In the genomic region with DNA sequence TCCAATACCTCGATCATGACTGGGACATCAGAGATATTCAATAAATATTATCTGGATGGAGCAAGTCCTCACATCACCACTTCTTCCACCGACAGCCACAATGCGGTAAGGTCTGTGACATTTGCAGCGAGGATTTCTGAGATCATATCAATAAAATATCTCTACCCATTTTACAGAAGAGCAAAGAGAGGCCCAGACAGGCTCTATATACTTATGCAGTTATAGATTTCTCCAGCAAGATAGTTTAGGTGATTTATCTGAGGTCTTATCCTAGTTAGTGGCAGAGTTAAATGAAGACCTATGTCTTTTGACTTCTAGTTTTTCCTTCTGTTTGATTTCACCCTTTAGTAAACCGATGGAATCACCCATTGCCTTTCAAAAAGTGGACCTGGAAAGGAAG, we compare ENCODE assay signal across 2 cellular contexts.
TF ChIP-seq lines count a peak whose summit lies in the region.

No MANE protein-coding gene starts in this region.

TF ChIP-seq in GM23338, 12 proteins besides CTCF, POLR2A, EP300 and RAD21:
- TF ChIP-seq, protein P1, sequence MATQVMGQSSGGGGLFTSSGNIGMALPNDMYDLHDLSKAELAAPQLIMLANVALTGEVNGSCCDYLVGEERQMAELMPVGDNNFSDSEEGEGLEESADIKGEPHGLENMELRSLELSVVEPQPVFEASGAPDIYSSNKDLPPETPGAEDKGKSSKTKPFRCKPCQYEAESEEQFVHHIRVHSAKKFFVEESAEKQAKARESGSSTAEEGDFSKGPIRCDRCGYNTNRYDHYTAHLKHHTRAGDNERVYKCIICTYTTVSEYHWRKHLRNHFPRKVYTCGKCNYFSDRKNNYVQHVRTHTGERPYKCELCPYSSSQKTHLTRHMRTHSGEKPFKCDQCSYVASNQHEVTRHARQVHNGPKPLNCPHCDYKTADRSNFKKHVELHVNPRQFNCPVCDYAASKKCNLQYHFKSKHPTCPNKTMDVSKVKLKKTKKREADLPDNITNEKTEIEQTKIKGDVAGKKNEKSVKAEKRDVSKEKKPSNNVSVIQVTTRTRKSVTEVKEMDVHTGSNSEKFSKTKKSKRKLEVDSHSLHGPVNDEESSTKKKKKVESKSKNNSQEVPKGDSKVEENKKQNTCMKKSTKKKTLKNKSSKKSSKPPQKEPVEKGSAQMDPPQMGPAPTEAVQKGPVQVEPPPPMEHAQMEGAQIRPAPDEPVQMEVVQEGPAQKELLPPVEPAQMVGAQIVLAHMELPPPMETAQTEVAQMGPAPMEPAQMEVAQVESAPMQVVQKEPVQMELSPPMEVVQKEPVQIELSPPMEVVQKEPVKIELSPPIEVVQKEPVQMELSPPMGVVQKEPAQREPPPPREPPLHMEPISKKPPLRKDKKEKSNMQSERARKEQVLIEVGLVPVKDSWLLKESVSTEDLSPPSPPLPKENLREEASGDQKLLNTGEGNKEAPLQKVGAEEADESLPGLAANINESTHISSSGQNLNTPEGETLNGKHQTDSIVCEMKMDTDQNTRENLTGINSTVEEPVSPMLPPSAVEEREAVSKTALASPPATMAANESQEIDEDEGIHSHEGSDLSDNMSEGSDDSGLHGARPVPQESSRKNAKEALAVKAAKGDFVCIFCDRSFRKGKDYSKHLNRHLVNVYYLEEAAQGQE (IDR thresholded peaks at IDR 0.05; ENCODE audit: unreplicated experiment): no peak
- TF ChIP-seq, protein P2, sequence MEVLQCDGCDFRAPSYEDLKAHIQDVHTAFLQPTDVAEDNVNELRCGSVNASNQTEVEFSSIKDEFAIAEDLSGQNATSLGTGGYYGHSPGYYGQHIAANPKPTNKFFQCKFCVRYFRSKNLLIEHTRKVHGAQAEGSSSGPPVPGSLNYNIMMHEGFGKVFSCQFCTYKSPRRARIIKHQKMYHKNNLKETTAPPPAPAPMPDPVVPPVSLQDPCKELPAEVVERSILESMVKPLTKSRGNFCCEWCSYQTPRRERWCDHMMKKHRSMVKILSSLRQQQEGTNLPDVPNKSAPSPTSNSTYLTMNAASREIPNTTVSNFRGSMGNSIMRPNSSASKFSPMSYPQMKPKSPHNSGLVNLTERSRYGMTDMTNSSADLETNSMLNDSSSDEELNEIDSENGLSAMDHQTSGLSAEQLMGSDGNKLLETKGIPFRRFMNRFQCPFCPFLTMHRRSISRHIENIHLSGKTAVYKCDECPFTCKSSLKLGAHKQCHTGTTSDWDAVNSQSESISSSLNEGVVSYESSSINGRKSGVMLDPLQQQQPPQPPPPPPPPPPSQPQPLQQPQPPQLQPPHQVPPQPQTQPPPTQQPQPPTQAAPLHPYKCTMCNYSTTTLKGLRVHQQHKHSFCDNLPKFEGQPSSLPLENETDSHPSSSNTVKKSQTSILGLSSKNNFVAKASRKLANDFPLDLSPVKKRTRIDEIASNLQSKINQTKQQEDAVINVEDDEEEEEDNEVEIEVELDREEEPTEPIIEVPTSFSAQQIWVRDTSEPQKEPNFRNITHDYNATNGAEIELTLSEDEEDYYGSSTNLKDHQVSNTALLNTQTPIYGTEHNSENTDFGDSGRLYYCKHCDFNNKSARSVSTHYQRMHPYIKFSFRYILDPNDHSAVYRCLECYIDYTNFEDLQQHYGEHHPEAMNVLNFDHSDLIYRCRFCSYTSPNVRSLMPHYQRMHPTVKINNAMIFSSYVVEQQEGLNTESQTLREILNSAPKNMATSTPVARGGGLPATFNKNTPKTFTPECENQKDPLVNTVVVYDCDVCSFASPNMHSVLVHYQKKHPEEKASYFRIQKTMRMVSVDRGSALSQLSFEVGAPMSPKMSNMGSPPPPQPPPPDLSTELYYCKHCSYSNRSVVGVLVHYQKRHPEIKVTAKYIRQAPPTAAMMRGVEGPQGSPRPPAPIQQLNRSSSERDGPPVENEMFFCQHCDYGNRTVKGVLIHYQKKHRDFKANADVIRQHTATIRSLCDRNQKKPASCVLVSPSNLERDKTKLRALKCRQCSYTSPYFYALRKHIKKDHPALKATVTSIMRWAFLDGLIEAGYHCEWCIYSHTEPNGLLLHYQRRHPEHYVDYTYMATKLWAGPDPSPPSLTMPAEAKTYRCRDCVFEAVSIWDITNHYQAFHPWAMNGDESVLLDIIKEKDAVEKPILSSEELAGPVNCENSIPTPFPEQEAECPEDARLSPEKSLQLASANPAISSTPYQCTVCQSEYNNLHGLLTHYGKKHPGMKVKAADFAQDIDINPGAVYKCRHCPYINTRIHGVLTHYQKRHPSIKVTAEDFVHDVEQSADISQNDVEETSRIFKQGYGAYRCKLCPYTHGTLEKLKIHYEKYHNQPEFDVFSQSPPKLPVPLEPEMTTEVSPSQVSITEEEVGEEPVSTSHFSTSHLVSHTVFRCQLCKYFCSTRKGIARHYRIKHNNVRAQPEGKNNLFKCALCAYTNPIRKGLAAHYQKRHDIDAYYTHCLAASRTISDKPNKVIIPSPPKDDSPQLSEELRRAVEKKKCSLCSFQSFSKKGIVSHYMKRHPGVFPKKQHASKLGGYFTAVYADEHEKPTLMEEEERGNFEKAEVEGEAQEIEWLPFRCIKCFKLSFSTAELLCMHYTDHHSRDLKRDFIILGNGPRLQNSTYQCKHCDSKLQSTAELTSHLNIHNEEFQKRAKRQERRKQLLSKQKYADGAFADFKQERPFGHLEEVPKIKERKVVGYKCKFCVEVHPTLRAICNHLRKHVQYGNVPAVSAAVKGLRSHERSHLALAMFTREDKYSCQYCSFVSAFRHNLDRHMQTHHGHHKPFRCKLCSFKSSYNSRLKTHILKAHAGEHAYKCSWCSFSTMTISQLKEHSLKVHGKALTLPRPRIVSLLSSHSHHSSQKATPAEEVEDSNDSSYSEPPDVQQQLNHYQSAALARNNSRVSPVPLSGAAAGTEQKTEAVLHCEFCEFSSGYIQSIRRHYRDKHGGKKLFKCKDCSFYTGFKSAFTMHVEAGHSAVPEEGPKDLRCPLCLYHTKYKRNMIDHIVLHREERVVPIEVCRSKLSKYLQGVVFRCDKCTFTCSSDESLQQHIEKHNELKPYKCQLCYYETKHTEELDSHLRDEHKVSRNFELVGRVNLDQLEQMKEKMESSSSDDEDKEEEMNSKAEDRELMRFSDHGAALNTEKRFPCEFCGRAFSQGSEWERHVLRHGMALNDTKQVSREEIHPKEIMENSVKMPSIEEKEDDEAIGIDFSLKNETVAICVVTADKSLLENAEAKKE (CRISPR knock-in tag; IDR thresholded peaks at IDR 0.05): no peak
- TF ChIP-seq NANOG (IDR thresholded peaks at IDR 0.05; ENCODE audit: borderline replicate concordance) (no peak), CREB1 (CRISPR knock-in tag; IDR thresholded peaks at IDR 0.05; ENCODE audit: low read depth) (no peak), POLR2AphosphoS5 (IDR thresholded peaks at IDR 0.05; ENCODE audit: low read depth) (no peak), JUNB (IDR thresholded peaks at IDR 0.05; ENCODE audit: unreplicated experiment) (no peak), EZH2phosphoT487 (IDR thresholded peaks at IDR 0.05; ENCODE audit: unreplicated experiment) (no peak), ZNF114 (CRISPR knock-in tag; IDR thresholded peaks at IDR 0.05) (no peak), STAT1 (IDR thresholded peaks at IDR 0.05; ENCODE audit: unreplicated experiment) (no peak)
- TF ChIP-seq, protein P3, sequence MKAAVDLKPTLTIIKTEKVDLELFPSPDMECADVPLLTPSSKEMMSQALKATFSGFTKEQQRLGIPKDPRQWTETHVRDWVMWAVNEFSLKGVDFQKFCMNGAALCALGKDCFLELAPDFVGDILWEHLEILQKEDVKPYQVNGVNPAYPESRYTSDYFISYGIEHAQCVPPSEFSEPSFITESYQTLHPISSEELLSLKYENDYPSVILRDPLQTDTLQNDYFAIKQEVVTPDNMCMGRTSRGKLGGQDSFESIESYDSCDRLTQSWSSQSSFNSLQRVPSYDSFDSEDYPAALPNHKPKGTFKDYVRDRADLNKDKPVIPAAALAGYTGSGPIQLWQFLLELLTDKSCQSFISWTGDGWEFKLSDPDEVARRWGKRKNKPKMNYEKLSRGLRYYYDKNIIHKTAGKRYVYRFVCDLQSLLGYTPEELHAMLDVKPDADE (IDR thresholded peaks at IDR 0.05): no peak
TF ChIP-seq in GM23338: peak in this region for 0.

TF ChIP-seq in K562, 482 proteins besides CTCF, POLR2A, EP300 and RAD21 (continued from another document and continues in another):
- TF ChIP-seq, protein P4, sequence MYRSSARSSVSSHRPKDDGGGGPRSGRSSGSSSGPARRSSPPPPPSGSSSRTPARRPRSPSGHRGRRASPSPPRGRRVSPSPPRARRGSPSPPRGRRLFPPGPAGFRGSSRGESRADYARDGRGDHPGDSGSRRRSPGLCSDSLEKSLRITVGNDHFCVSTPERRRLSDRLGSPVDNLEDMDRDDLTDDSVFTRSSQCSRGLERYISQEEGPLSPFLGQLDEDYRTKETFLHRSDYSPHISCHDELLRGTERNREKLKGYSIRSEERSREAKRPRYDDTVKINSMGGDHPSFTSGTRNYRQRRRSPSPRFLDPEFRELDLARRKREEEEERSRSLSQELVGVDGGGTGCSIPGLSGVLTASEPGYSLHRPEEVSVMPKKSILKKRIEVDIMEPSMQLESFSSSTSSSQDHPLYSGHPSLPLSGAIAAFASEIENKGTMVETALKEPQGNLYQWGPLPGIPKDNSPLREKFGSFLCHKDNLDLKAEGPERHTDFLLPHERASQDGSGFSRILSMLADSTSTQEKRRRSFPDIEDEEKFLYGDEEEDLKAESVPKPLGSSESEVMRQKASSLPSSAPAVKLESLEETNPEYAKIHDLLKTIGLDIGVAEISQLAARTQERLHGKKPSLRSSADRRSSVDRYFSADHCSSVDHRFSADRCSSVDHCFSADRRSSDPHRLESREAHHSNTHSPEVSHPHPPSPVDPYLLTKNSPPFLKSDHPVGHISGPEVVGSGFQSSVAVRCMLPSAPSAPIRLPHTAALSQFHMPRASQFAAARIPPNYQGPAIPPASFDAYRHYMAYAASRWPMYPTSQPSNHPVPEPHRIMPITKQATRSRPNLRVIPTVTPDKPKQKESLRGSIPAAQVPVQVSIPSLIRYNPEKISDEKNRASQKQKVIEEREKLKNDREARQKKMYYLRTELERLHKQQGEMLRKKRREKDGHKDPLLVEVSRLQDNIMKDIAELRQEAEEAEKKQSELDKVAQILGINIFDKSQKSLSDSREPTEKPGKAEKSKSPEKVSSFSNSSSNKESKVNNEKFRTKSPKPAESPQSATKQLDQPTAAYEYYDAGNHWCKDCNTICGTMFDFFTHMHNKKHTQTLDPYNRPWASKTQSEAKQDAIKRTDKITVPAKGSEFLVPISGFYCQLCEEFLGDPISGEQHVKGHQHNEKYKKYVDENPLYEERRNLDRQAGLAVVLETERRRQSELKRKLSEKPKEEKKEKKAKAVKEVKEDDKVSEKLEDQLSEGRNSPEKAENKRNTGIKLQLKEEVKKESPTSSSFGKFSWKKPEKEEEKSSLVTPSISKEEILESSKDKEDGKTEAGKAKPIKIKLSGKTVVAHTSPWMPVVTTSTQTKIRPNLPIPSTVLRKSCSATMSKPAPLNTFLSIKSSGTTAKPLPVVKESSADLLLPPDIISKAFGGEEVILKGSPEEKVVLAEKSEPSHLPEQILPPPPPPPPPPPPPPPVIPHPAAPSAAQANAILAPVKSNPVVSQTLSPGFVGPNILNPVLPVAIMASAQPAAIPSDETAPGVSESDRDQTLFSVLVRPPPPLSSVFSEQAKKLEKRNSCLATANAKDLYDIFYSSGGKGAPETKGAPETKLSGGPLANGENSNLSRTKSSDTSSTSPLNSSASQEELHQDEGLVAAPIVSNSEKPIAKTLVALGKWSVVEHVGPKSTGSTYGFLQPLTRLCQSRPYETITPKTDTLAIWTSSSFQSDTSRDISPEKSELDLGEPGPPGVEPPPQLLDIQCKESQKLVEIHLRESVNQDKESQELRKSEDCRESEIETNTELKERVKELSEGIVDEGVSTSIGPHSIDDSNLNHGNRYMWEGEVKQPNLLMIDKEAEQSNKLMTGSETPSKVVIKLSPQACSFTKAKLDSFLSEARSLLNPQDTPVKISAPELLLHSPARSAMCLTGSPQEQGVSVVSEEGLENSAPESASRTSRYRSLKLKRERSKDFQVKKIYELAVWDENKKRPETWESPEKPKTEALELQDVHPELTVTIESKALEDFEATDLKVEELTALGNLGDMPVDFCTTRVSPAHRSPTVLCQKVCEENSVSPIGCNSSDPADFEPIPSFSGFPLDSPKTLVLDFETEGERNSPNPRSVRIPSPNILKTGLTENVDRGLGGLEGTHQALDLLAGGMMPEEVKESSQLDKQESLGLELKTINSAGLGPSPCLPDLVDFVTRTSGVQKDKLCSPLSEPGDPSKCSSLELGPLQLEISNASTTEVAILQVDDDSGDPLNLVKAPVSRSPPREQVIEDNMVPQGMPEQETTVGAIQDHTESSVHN (IDR thresholded peaks at IDR 0.05; ENCODE audit: borderline replicate concordance in 1 of 2, low read depth in 1 of 2): no peak
- TF ChIP-seq ZNF589 (CRISPR knock-in tag; IDR thresholded peaks at IDR 0.05; ENCODE audit: low read depth): no peak
- no peak for TF ChIP-seq NR2C2 (CRISPR knock-in tag; IDR thresholded peaks at IDR 0.05)
- TF ChIP-seq NR2C2 (tag; IDR thresholded peaks at IDR 0.05): no peak
- TF ChIP-seq, protein P5, sequence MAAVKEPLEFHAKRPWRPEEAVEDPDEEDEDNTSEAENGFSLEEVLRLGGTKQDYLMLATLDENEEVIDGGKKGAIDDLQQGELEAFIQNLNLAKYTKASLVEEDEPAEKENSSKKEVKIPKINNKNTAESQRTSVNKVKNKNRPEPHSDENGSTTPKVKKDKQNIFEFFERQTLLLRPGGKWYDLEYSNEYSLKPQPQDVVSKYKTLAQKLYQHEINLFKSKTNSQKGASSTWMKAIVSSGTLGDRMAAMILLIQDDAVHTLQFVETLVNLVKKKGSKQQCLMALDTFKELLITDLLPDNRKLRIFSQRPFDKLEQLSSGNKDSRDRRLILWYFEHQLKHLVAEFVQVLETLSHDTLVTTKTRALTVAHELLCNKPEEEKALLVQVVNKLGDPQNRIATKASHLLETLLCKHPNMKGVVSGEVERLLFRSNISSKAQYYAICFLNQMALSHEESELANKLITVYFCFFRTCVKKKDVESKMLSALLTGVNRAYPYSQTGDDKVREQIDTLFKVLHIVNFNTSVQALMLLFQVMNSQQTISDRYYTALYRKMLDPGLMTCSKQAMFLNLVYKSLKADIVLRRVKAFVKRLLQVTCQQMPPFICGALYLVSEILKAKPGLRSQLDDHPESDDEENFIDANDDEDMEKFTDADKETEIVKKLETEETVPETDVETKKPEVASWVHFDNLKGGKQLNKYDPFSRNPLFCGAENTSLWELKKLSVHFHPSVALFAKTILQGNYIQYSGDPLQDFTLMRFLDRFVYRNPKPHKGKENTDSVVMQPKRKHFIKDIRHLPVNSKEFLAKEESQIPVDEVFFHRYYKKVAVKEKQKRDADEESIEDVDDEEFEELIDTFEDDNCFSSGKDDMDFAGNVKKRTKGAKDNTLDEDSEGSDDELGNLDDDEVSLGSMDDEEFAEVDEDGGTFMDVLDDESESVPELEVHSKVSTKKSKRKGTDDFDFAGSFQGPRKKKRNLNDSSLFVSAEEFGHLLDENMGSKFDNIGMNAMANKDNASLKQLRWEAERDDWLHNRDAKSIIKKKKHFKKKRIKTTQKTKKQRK (IDR thresholded peaks at IDR 0.05; ENCODE audit: borderline replicate concordance, low read depth, low read length): no peak
- TF ChIP-seq ZNF175 (CRISPR knock-in tag; IDR thresholded peaks at IDR 0.05; ENCODE audit: low read depth): no peak
- no peak for TF ChIP-seq SRSF9 (IDR thresholded peaks at IDR 0.05; ENCODE audit: borderline replicate concordance, low read depth, low read length)
- TF ChIP-seq ETS2 (tag; IDR thresholded peaks at IDR 0.05; ENCODE audit: borderline replicate concordance, poor library complexity, severe bottlenecking): no peak
- TF ChIP-seq ZNF316 (IDR thresholded peaks at IDR 0.05): no peak
- TF ChIP-seq, protein P6, sequence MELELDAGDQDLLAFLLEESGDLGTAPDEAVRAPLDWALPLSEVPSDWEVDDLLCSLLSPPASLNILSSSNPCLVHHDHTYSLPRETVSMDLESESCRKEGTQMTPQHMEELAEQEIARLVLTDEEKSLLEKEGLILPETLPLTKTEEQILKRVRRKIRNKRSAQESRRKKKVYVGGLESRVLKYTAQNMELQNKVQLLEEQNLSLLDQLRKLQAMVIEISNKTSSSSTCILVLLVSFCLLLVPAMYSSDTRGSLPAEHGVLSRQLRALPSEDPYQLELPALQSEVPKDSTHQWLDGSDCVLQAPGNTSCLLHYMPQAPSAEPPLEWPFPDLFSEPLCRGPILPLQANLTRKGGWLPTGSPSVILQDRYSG (tag; conservative IDR thresholded peaks at IDR 0.05; ENCODE audit: low read depth): no peak
- TF ChIP-seq MXI1 (IDR thresholded peaks at IDR 0.05; ENCODE audit: low read depth, low read length): no peak
- TF ChIP-seq NCOR1 (IDR thresholded peaks at IDR 0.05): no peak
